ENCODE assay signal across 8 cellular contexts in the genomic region with DNA sequence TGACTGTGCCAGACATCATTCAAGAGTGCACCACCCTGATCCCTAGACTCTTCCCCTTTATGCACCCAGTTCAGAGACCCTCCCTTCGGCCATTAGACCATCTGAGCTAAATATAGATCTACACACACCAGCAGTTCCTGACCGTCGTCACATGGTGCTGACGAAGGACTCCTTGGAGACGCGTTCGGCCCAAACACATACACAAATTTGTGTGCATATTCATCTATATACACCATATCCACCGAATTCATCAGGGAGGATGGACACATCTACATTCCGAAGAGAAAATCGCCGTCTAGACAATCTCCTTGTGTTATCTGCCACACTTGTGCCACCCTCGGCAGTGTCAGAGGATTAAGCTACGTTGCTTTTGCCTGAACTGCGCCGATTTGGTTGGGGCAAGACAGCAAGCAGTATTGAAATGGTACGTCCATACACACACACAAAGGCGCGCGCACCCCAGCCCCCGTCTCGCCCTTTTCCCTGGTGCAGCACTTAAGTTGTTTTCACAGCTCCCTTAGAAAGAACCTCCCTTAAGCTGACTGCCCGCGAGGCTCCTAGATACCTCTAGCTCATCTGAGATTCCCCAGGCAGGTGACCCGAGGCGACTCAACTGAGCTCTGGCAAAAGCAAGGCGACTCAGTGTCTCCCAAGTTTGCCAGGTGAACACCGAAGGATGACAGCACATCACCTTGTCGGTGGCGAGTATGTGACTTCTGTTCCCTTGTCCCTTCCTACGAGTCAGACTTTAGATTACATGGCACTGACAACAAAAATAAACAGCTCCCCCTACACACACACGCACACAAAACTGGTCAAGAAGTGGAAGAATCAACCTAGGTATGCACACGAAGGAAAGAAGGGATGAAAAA. TPM values are rescaled to one million over a fixed set of nuclear protein-coding genes. Genes with fewer than 3 reads are reported as not detected.
A peak's percentile ranks its signal among the peaks of the same experiment; 100 is the strongest.
DNase-seq lines count a peak whose midpoint lies in the region; ATAC-seq and TF ChIP-seq lines count a peak whose summit lies in the region.

No MANE protein-coding gene starts in this region.

- in situ Hi-C loops in mammary epithelial cell (cut with MboI; ENCODE audit: low sequenced_read_pairs in 2 of 2): loop anchor here (5.0 to 10.0 kb wide), 3 partner anchors 364 to 732 kb away; no protein-coding TSS in a partner anchor

- H3K9ac ChIP-seq in SK-N-SH (no peak overlapping the region), mammary epithelial cell (ENCODE audit: insufficient read depth, low read length) (peak overlapping the region; percentile 49)

- H3K4me1 ChIP-seq in SK-N-SH (ENCODE audit: control insufficient read depth in 1 of 2, insufficient read depth in 2 of 2, low read depth in 1 of 2, low read length in 1 of 2) (no peaks in the 10 kb centered on the region; a peak in 1 of 4 replicates), mammary epithelial cell (ENCODE audit: insufficient read depth, low read length) (peaks cover 23% of the 10 kb centered on the region), sigmoid colon (peaks cover 0 to 35% (median 27%) of the 10 kb centered on the region in 4 donors)

- H3K27me3 ChIP-seq in SK-N-SH (ENCODE audit: insufficient read depth) (peaks cover 57% of the 10 kb centered on the region), mammary epithelial cell (ENCODE audit: insufficient read depth, low read length) (no peaks in the 10 kb centered on the region), sigmoid colon (no peaks in the 10 kb centered on the region)

- H2AFZ ChIP-seq in SK-N-SH (ENCODE audit: low read depth) (no peak overlapping the region), mammary epithelial cell (ENCODE audit: low read depth, low read length) (peak overlapping the region; percentile 92)

- H3K9me2 ChIP-seq in SK-N-SH: no peaks in the 10 kb centered on the region

- H3F3A ChIP-seq in SK-N-SH (replicated peaks; ENCODE audit: insufficient read depth): no peaks in the 10 kb centered on the region

- ATAC-seq in SK-N-SH treated with all-trans-retinoic acid at 6 μM for 48 hours (no peak), GM18505 (IDR thresholded peaks at IDR 0.05; ENCODE audit: unreplicated experiment) (no peak)

- TF ChIP-seq RAD21 in SK-N-SH (IDR thresholded peaks at IDR 0.05; ENCODE audit: low read length): no peak

- H4K20me1 ChIP-seq in SK-N-SH (ENCODE audit: insufficient read depth) (no peaks in the 10 kb centered on the region), mammary epithelial cell (ENCODE audit: insufficient read depth, low read length) (no peaks in the 10 kb centered on the region)

- DNase-seq in SK-N-SH: no peak
- DNase-seq in T-helper 9 cell: peak; percentile 15
- peak; percentile 36 for DNase-seq in mammary epithelial cell
- peak; percentile 22 for DNase-seq in iPS-NIHi7 (ENCODE audit: extremely low spot score)
- peak; percentile 79 for DNase-seq in sigmoid colon
- no peak for DNase-seq in NCI-H128 (lab: John Stamatoyannopoulos, UW; ENCODE audit: unreplicated experiment)

- H3K79me2 ChIP-seq in SK-N-SH (ENCODE audit: insufficient read depth) (no peaks in the 10 kb centered on the region), mammary epithelial cell (ENCODE audit: insufficient read depth, low read length) (no peaks in the 10 kb centered on the region)

- H3K9me3 ChIP-seq in SK-N-SH (no peaks in the 10 kb centered on the region), mammary epithelial cell (replicated peaks; ENCODE audit: insufficient read depth, low read length) (no peaks in the 10 kb centered on the region), sigmoid colon (no peaks in the 10 kb centered on the region)

- H3K4me3 ChIP-seq in SK-N-SH (ENCODE audit: low read depth in 2 of 2, low read length in 1 of 2): peak overlapping the region in 1 of 2 experiments; percentile 62; a peak in 1 of 4 replicates
- peak overlapping the region; percentile 61 to 85 (median 68) for H3K4me3 ChIP-seq in mammary epithelial cell (replicated peaks in 1 of 3; ENCODE audit: insufficient read depth in 1 of 3, low read depth in 2 of 3, low read length in 3 of 3)
- peak overlapping the region; percentile 65 to 85 (median 80) for H3K4me3 ChIP-seq in sigmoid colon

- POLR2A ChIA-PET in SK-N-SH (lab: Yijun Ruan, JAX): no interaction called here

- 5% methylated on average over 32 of the region's 32 CpGs for WGBS in SK-N-SH (ENCODE audit: low lambda C conversion rate)
- WGBS in mammary epithelial cell (ENCODE audit: low coverage, missing lambda C conversion rate): 2% methylated on average over 19 of the region's 32 CpGs
- 1% methylated on average over 32 of the region's 32 CpGs for WGBS in sigmoid colon, 2 donors

- H3K36me3 ChIP-seq in SK-N-SH (replicated peaks in 1 of 2; ENCODE audit: control insufficient read depth in 1 of 2, insufficient read depth in 2 of 2, low read length in 1 of 2) (no peaks in the 10 kb centered on the region), mammary epithelial cell (ENCODE audit: insufficient read depth, low read length) (no peaks in the 10 kb centered on the region), sigmoid colon (no peaks in the 10 kb centered on the region)

- TF ChIP-seq POLR2A in sigmoid colon (IDR thresholded peaks at IDR 0.05): no peak
- TF ChIP-seq POLR2A in GM18505 (IDR thresholded peaks at IDR 0.05; ENCODE audit: borderline replicate concordance, extremely low read depth, insufficient read depth, insufficient read length): no peak

- intact Hi-C loops in mammary epithelial cell (cut with micrococcal nuclease): loop anchor here (1.0 to 5.0 kb wide), 2 partner anchors 218 to 257 kb away; no protein-coding TSS in a partner anchor
- intact Hi-C loops in sigmoid colon (cut with DNase I): loop anchor here (5.0 kb wide), 3 partner anchors 127 to 887 kb away; no protein-coding TSS in a partner anchor

- TF ChIP-seq CTCF in SK-N-SH (IDR thresholded peaks at IDR 0.05): no peak
- TF ChIP-seq CTCF in mammary epithelial cell (conservative IDR thresholded peaks at IDR 0.05 in 1 of 2, IDR thresholded peaks at IDR 0.05 in 1 of 2; ENCODE audit: extremely low read depth in 1 of 2, insufficient read depth in 1 of 2, low read depth in 1 of 2, low read length in 2 of 2): no peak
- no peak for TF ChIP-seq CTCF in sigmoid colon (IDR thresholded peaks at IDR 0.05)

- CTCF ChIA-PET in SK-N-SH (lab: Yijun Ruan, JAX) (interaction anchor here (0.9 to 1.7 kb wide), 4 partner anchors 27 to 375 kb away, joined by 3 to 7 read pairs (median 4); no protein-coding TSS in a partner anchor), mammary epithelial cell (lab: Charles Lee; ENCODE audit: low non-redundant PET) (interaction anchor here (1.3 kb wide), 1 partner anchor 217 kb away, joined by 7 read pairs; no protein-coding TSS in a partner anchor)

- no peak overlapping the region for H3K27ac ChIP-seq in SK-N-SH (ENCODE audit: low read depth in 2 of 2, low read length in 1 of 2)
- no peak overlapping the region for H3K27ac ChIP-seq in mammary epithelial cell (ENCODE audit: insufficient read depth, low read depth, low read length)
- H3K27ac ChIP-seq in sigmoid colon: peak overlapping the region; percentile 84 to 90 (median 88)

- H3K4me2 ChIP-seq in SK-N-SH: peak overlapping the region; percentile 85
- H3K4me2 ChIP-seq in mammary epithelial cell (ENCODE audit: insufficient read depth, low read depth, low read length): peak overlapping the region; percentile 96

- no peak for TF ChIP-seq EP300 in SK-N-SH (IDR thresholded peaks at IDR 0.05; ENCODE audit: borderline replicate concordance in 1 of 2, low read depth in 1 of 2, low read length in 1 of 2)
- TF ChIP-seq EP300 in sigmoid colon (IDR thresholded peaks at IDR 0.05): no peak

- TSS peak; percentile 67 for BruUV-seq in mammary epithelial cell (replicated peaks; lab: Mats Ljungman, UMichigan)

- dilution Hi-C loops in mammary epithelial cell (cut with HindIII; ENCODE audit: low sequenced_read_pairs): no loop called here

TF ChIP-seq in SK-N-SH, 30 proteins besides CTCF, POLR2A, EP300 and RAD21 (continues in another document):
- TF ChIP-seq TAF1 (IDR thresholded peaks at IDR 0.05; ENCODE audit: borderline replicate concordance, low read depth, low read length) (no peak), JUND (IDR thresholded peaks at IDR 0.05) (no peak), ELF1 (IDR thresholded peaks at IDR 0.05) (no peak), SMC3 (IDR thresholded peaks at IDR 0.05; ENCODE audit: low read depth, low read length) (no peak), FOXJ3 (CRISPR knock-in tag; IDR thresholded peaks at IDR 0.05) (no peak), TCF12 (IDR thresholded peaks at IDR 0.05) (no peak)
- TF ChIP-seq, protein P1, sequence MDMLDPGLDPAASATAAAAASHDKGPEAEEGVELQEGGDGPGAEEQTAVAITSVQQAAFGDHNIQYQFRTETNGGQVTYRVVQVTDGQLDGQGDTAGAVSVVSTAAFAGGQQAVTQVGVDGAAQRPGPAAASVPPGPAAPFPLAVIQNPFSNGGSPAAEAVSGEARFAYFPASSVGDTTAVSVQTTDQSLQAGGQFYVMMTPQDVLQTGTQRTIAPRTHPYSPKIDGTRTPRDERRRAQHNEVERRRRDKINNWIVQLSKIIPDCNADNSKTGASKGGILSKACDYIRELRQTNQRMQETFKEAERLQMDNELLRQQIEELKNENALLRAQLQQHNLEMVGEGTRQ (IDR thresholded peaks at IDR 0.05; ENCODE audit: borderline replicate concordance, low read depth, low read length): no peak

TF ChIP-seq in SK-N-SH treated with all-trans-retinoic acid at 6 μM for 48 hours, 23 proteins besides CTCF, POLR2A, EP300 and RAD21 (continues in another document):
- no peak for TF ChIP-seq OSR1 (CRISPR knock-in tag; IDR thresholded peaks at IDR 0.05)
- no peak for TF ChIP-seq PPARA (CRISPR knock-in tag; IDR thresholded peaks at IDR 0.05; ENCODE audit: borderline replicate concordance)
- TF ChIP-seq GLIS3 (CRISPR knock-in tag; IDR thresholded peaks at IDR 0.05): no peak
- TF ChIP-seq ZNF565 (CRISPR knock-in tag; conservative IDR thresholded peaks at IDR 0.05; ENCODE audit: low read depth): no peak
- TF ChIP-seq ISL1 (CRISPR knock-in tag; IDR thresholded peaks at IDR 0.05): no peak
- TF ChIP-seq, protein P2, sequence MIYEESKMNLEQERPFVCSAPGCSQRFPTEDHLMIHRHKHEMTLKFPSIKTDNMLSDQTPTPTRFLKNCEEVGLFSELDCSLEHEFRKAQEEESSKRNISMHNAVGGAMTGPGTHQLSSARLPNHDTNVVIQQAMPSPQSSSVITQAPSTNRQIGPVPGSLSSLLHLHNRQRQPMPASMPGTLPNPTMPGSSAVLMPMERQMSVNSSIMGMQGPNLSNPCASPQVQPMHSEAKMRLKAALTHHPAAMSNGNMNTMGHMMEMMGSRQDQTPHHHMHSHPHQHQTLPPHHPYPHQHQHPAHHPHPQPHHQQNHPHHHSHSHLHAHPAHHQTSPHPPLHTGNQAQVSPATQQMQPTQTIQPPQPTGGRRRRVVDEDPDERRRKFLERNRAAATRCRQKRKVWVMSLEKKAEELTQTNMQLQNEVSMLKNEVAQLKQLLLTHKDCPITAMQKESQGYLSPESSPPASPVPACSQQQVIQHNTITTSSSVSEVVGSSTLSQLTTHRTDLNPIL (CRISPR knock-in tag; IDR thresholded peaks at IDR 0.05; ENCODE audit: low read depth): no peak

RNA-seq across cellular contexts. Expression of a gene that starts 1.0 kb away (rescaled TPM):
- polyA plus RNA-seq in SK-N-SH (2012; rRNA removed) (not detected in 2 replicates), mammary epithelial cell (8.7 TPM), sigmoid colon (10 to 100 TPM in 1 of 3 donors, 1 to 10 TPM in 2; 6.0 to 10.6 (median 7.2) TPM)
- polyA plus RNA-seq in SK-N-SH (2012; cell fraction: cytosol; rRNA removed): not detected in 2 replicates
- polyA plus RNA-seq in SK-N-SH (2012; cell fraction: nucleus; rRNA removed): not detected in 2 replicates
- total RNA-seq in mammary epithelial cell (10 to 100 TPM; 10.6 to 15.3 TPM), sigmoid colon (10 to 100 TPM in 3 of 4 donors, 1 to 10 TPM in 1; 5.0 to 12.1 (median 10.8) TPM)
- polyA minus RNA-seq in mammary epithelial cell: 2.0 TPM

Comparison
In these comparisons a context has a peak if more than half of its experiments do, and no peak if none do; other contexts are left out.
1. DNase-seq: peak in T-helper 9 cell (single experiment), mammary epithelial cell (single experiment), iPS-NIHi7 (single experiment) and sigmoid colon (single experiment); none in SK-N-SH (single experiment) and NCI-H128 (single experiment).
2. H3K27ac ChIP-seq: peak in sigmoid colon (4 of 4); none in SK-N-SH (0 of 2) and mammary epithelial cell (single experiment).